8 cellular contexts compared by ENCODE assay signal in the genomic region with DNA sequence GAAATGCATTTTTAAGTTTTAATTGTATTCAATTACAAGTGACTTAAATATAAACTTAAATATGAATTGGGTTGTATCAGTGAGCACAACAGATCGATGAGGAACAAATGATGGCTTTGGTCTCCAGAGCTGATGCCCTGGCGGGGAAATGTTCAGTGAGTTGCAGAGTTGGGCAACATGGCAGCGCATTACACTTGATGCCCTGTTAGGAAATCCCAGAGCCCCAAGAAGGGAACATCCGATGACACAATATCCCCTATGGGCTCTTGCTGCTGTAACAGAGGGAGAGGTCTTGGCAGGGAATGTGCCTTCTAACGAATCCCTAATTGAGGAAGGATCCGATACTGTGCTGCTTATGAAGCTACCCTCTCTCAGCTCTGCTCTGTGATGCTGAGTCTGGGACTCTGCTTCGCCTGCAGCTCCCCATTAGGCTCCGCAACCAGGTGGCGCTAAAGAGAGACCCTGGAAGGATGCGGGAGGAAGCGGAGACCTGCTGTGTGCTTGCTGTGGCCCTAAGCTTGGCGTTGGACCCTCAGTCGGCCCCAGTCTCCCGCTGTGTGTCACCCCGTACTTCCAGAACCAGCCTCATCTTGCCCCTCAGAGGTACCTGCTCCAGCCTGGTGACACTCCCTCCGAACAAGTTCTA. TPM values are rescaled to one million over a fixed set of nuclear protein-coding genes. Genes with fewer than 3 reads are reported as not detected.
DNase-seq lines count a peak whose midpoint lies in the region; ATAC-seq lines count a peak whose summit lies in the region.

No MANE protein-coding gene starts in this region.

- intact Hi-C loops in Right ventricle myocardium superior (cut with DNase I) = loop anchor here (10.0 kb wide), 1 partner anchor 152 kb away; no protein-coding TSS in a partner anchor
- intact Hi-C loops in sciatic nerve (cut with DNase I) = no loop called here

- ATAC-seq in HG02759 (IDR thresholded peaks at IDR 0.05; ENCODE audit: unreplicated experiment) (peak; percentile 73), Right ventricle myocardium superior (ENCODE audit: poor library complexity) (peak; percentile 52), sciatic nerve (peak; percentile 39), HG03565 (IDR thresholded peaks at IDR 0.05; ENCODE audit: unreplicated experiment) (no peak), GM21825 (IDR thresholded peaks at IDR 0.05; ENCODE audit: unreplicated experiment) (no peak)

- DNase-seq in EH (ENCODE audit: low read depth) (peak; percentile 25), OCI-M1 (lab: John Stamatoyannopoulos, UW) (peak; percentile 65), Right ventricle myocardium superior (peak; percentile 54), sciatic nerve (ENCODE audit: low spot score) (peak; percentile 62)
- peak; percentile 13 to 14 for DNase-seq in activated T-helper 1 cell treated with anti-CD3 and anti-CD28 coated beads, Interleukin-2, amount 50 U/mL, for 16 hours (ENCODE audit: low read depth in 1 of 2, low spot score in 1 of 2)

RNA-seq across cellular contexts. Expression of a gene that starts 38.9 kb away (rescaled TPM):
- total RNA-seq in Right ventricle myocardium superior = 1,310 TPM
- 105 TPM for total RNA-seq in sciatic nerve

Comparison
In these comparisons a context has a peak if more than half of its experiments do, and no peak if none do; other contexts are left out.
1. DNase-seq: peak in every context shown above with its lines; median percentile 65 in OCI-M1; 62 in sciatic nerve; 54 in Right ventricle myocardium superior; 25 in EH; 14 in activated T-helper 1 cell treated with anti-CD3 and anti-CD28 coated beads, Interleukin-2, amount 50 U/mL, for 16 hours.
2. ATAC-seq: peak in HG02759 (single experiment), Right ventricle myocardium superior (single experiment) and sciatic nerve (single experiment); none in HG03565 (single experiment) and GM21825 (single experiment).
3. RNA of a gene that starts 38.9 kb away (total RNA-seq): 1,310 TPM in Right ventricle myocardium superior (single experiment); 105 TPM in sciatic nerve (single experiment); every median in the first group is over 10 times any median in the second.